In genomic region chr11:113192121-113192925, GRCh38 we compare ENCODE assay signal across 20 cellular contexts.
DNase-seq lines count a peak whose midpoint lies in the region; ATAC-seq and TF ChIP-seq lines count a peak whose summit lies in the region.
"Had no signal": no experiment of that assay in that cellular context is flagged by ENCODE, and none has a peak within 500 bp of the region (broad histone marks: within the 10 kb centered on the region; RNA-seq: fewer than 3 reads in every experiment).

No MANE protein-coding gene starts in this region.

- H3K27ac Mint-ChIP-seq in naive thymus-derived CD4-positive, alpha-beta T cell: no peak overlapping the region
- H3K27ac Mint-ChIP-seq: activated naive CD4-positive, alpha-beta T cell treated with anti-CD3 and anti-CD28 coated beads, Interleukin-2, amount 10 ng/mL, durations not matched to agents 7 days and 5 days; CD4-positive, alpha-beta T cell had no signal

- TF ChIP-seq POLR2A in gastroesophageal sphincter (IDR thresholded peaks at IDR 0.05): no peak

- CTCF ChIA-PET in naive thymus-derived CD4-positive, alpha-beta T cell (lab: Charles Lee): no interaction called here

- H3K27ac ChIP-seq in right atrium auricular region: peak overlapping the region in 1 of 2 donors; percentile 68
- H3K27ac ChIP-seq in naive thymus-derived CD4-positive, alpha-beta T cell (ENCODE audit: low read depth, low read length): no peak overlapping the region
- H3K27ac ChIP-seq in gastroesophageal sphincter: no peak overlapping the region
- H3K27ac ChIP-seq: SK-N-MC had no signal

- POLR2A ChIA-PET in naive thymus-derived CD4-positive, alpha-beta T cell (lab: Charles Lee): no interaction called here

- no peaks in the 10 kb centered on the region for H3K36me3 Mint-ChIP-seq in naive thymus-derived CD4-positive, alpha-beta T cell
- H3K36me3 Mint-ChIP-seq: activated naive CD4-positive, alpha-beta T cell treated with anti-CD3 and anti-CD28 coated beads, Interleukin-2, amount 10 ng/mL, durations not matched to agents 7 days and 5 days had no signal

- no peaks in the 10 kb centered on the region for H3K9me3 ChIP-seq in right atrium auricular region
- no peaks in the 10 kb centered on the region for H3K9me3 ChIP-seq in naive thymus-derived CD4-positive, alpha-beta T cell (ENCODE audit: control insufficient read depth in 2 of 3, low read length in 3 of 3)
- H3K9me3 ChIP-seq in gastroesophageal sphincter: no peaks in the 10 kb centered on the region
- H3K9me3 ChIP-seq: breast epithelium had no signal

- DNase-seq in right atrium auricular region (ENCODE audit: low spot score) (peak; percentile 57), cardiac septum (ENCODE audit: low spot score) (no peak), astrocyte of the hippocampus (ENCODE audit: low read depth, low spot score) (peak; percentile 44), myocyte (ENCODE audit: low read depth) (peak; percentile 13)
- DNase-seq in activated CD4-positive, CD25-positive, alpha-beta regulatory T cell treated with anti-CD3 and anti-CD28 coated beads, Interleukin-2, amount 50 U/mL, for 72 hours: no peak
- no peak for DNase-seq in naive thymus-derived CD4-positive, alpha-beta T cell
- DNase-seq in activated T-cell treated with anti-CD3 and anti-CD28 coated beads, Interleukin-2, amount 50 U/mL, for 48 hours: no peak
- DNase-seq: ACHN; activated CD4-positive, alpha-beta T cell treated with anti-CD3 and anti-CD28 coated beads, Interleukin-2, amount 50 U/mL, for 1 hour; activated naive CD4-positive, alpha-beta T cell treated with anti-CD3 and anti-CD28 coated beads, Interleukin-2, amount 10 ng/mL, durations not matched to agents 7 days and 5 days; activated T-cell treated with anti-CD3 and anti-CD28 coated beads for 4 hours; CD4-positive, alpha-beta T cell; effector CD8-positive, alpha-beta T cell; hippocampal formation; KG1; NCI-H446 treated with DMSO at 0.1 percent for 48 hours; stimulated activated naive CD4-positive, alpha-beta T cell treated with Interleukin-2 at 50 U/mL for 16 hours had no signal

- ATAC-seq in naive thymus-derived CD4-positive, alpha-beta T cell: no peak
- no peak for ATAC-seq in gastroesophageal sphincter

- H3K4me1 Mint-ChIP-seq in naive thymus-derived CD4-positive, alpha-beta T cell: peaks cover 0 to 7% (median 0%) of the 10 kb centered on the region in 7 donors
- H3K4me1 Mint-ChIP-seq: activated naive CD4-positive, alpha-beta T cell treated with anti-CD3 and anti-CD28 coated beads, Interleukin-2, amount 10 ng/mL, durations not matched to agents 7 days and 5 days had no signal

- peaks cover 16 to 50% (median 20%) of the 10 kb centered on the region in 5 donors for H3K27me3 Mint-ChIP-seq in naive thymus-derived CD4-positive, alpha-beta T cell

- no peak for TF ChIP-seq CTCF in right atrium auricular region (IDR thresholded peaks at IDR 0.05)
- no peak for TF ChIP-seq CTCF in gastroesophageal sphincter (IDR thresholded peaks at IDR 0.05)

- WGBS in gastroesophageal sphincter (ENCODE audit: low coverage in 1 of 2), 2 donors: 56 to 78% methylated on average over 5 to 8 of the region's 8 CpGs

- H3K4me3 ChIP-seq in right atrium auricular region: no peak overlapping the region
- no peak overlapping the region for H3K4me3 ChIP-seq in naive thymus-derived CD4-positive, alpha-beta T cell (ENCODE audit: low read length)
- no peak overlapping the region for H3K4me3 ChIP-seq in gastroesophageal sphincter
- H3K4me3 ChIP-seq: breast epithelium, SK-N-MC had no signal

- peaks cover 0 to 1% (median 0%) of the 10 kb centered on the region in 11 donors for H3K9me3 Mint-ChIP-seq in naive thymus-derived CD4-positive, alpha-beta T cell
- H3K9me3 Mint-ChIP-seq: activated naive CD4-positive, alpha-beta T cell treated with anti-CD3 and anti-CD28 coated beads, Interleukin-2, amount 10 ng/mL, durations not matched to agents 7 days and 5 days; CD4-positive, alpha-beta T cell had no signal

- H3K4me3 Mint-ChIP-seq in naive thymus-derived CD4-positive, alpha-beta T cell: no peak overlapping the region
- H3K4me3 Mint-ChIP-seq: activated naive CD4-positive, alpha-beta T cell treated with anti-CD3 and anti-CD28 coated beads, Interleukin-2, amount 10 ng/mL, durations not matched to agents 7 days and 5 days; CD4-positive, alpha-beta T cell had no signal

- no peaks in the 10 kb centered on the region for H3K27me3 ChIP-seq in right atrium auricular region
- no peaks in the 10 kb centered on the region for H3K27me3 ChIP-seq in naive thymus-derived CD4-positive, alpha-beta T cell (ENCODE audit: control insufficient read depth in 2 of 2, insufficient read depth in 2 of 2, low read length in 2 of 2)
- H3K27me3 ChIP-seq in gastroesophageal sphincter: no peaks in the 10 kb centered on the region
- H3K27me3 ChIP-seq: breast epithelium had no signal

- TF ChIP-seq EP300 in gastroesophageal sphincter (IDR thresholded peaks at IDR 0.05): no peak

- H3K4me1 ChIP-seq in right atrium auricular region: peaks cover 0 to 74% of the 10 kb centered on the region in 2 donors
- no peaks in the 10 kb centered on the region for H3K4me1 ChIP-seq in naive thymus-derived CD4-positive, alpha-beta T cell (ENCODE audit: control insufficient read depth in 2 of 2, insufficient read depth in 2 of 2, low read length in 2 of 2)
- H3K4me1 ChIP-seq in gastroesophageal sphincter: peaks cover 0 to 58% (median 0%) of the 10 kb centered on the region in 3 donors
- H3K4me1 ChIP-seq: breast epithelium had no signal

- H3K36me3 ChIP-seq in right atrium auricular region (no peaks in the 10 kb centered on the region), gastroesophageal sphincter (no peaks in the 10 kb centered on the region)
- H3K36me3 ChIP-seq in naive thymus-derived CD4-positive, alpha-beta T cell (ENCODE audit: control insufficient read depth in 2 of 3, insufficient read depth in 3 of 3, low read length in 3 of 3): no peaks in the 10 kb centered on the region
- H3K36me3 ChIP-seq: breast epithelium had no signal

- intact Hi-C loops in cardiac septum (cut with DNase I): no loop called here
- intact Hi-C loops in naive thymus-derived CD4-positive, alpha-beta T cell (cut with micrococcal nuclease): no loop called here

Comparison
In these comparisons a context has a peak if more than half of its experiments do, and no peak if none do; other contexts are left out.
1. DNase-seq: peak in right atrium auricular region (single experiment), astrocyte of the hippocampus (single experiment) and myocyte (single experiment); none in cardiac septum (single experiment), activated CD4-positive, CD25-positive, alpha-beta regulatory T cell treated with anti-CD3 and anti-CD28 coated beads, Interleukin-2, amount 50 U/mL, for 72 hours (single experiment), naive thymus-derived CD4-positive, alpha-beta T cell (0 of 9) and activated T-cell treated with anti-CD3 and anti-CD28 coated beads, Interleukin-2, amount 50 U/mL, for 48 hours (0 of 2).